ENCODE assay signal across 8 cellular contexts in the genomic region with DNA sequence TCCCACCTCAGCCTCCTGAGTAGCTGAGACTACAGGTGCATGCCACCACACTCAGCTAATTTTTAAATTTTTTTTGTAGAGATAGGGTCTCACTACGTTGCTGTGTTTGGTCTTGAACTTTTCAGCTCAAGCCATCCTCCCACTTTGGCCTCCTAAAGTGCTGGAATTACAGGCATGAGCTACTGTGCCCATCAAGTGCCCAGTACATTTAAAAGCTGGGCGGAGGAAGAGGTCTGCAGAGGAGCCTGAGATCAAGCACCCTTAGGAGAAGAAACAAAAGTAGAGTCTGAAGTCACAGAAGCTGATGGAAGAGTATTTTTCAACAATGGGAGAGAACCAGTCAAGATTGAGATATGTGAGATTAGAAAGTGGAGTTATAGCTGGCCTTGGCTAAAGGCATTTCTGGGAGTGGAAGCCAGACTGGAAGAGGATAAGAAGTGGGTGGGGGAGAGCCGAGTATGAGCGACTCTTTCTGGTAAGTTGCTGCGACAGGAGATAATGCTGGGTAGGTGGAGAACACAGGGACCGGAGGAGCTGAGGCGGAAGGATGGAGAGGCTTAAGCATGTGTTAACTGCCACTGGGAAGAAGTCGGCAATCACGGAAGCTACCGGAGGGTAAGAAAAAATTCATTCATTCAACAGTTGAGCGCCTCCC. TPM values are rescaled to one million over a fixed set of nuclear protein-coding genes. Genes with fewer than 3 reads are reported as not detected.
DNase-seq lines count a peak whose midpoint lies in the region; ATAC-seq and TF ChIP-seq lines count a peak whose summit lies in the region.

No MANE protein-coding gene starts in this region.

- H3K4me3 ChIP-seq in A673 (ENCODE audit: low read depth, low read length, poor library complexity, severe bottlenecking) (peak overlapping the region; percentile 83), PC-3 (ENCODE audit: low read length) (peak overlapping the region; percentile 97), endocrine pancreas (ENCODE audit: control insufficient read depth, insufficient read depth, low read length) (peak overlapping the region; percentile 81), neural progenitor cell (peak overlapping the region; percentile 86)

- peaks cover 23% of the 10 kb centered on the region for H3K4me1 Mint-ChIP-seq in neural progenitor cell

- CTCF ChIA-PET in A673 (lab: Charles Lee) (interaction anchor here (2.3 kb wide), 1 partner anchor 14 kb away, joined by 7 read pairs; no protein-coding TSS in a partner anchor), PC-3 (lab: Charles Lee) (no interaction called here)

- H3K9me3 ChIP-seq in A673 (ENCODE audit: low read depth, low read length, poor library complexity, severe bottlenecking) (no peaks in the 10 kb centered on the region), PC-3 (ENCODE audit: low read length) (no peaks in the 10 kb centered on the region), endocrine pancreas (ENCODE audit: control insufficient read depth, low read length) (no peaks in the 10 kb centered on the region), neural progenitor cell (ENCODE audit: low read depth) (no peaks in the 10 kb centered on the region)

- H3K4me1 ChIP-seq in A673 (ENCODE audit: insufficient read depth, low read length, poor library complexity, severe bottlenecking): peaks cover 6% of the 10 kb centered on the region
- peaks cover 13% of the 10 kb centered on the region; the same call in 1 of the 2 replicates for H3K4me1 ChIP-seq in PC-3 (ENCODE audit: insufficient read depth, low read length)
- peaks cover 16% of the 10 kb centered on the region for H3K4me1 ChIP-seq in endocrine pancreas (ENCODE audit: control insufficient read depth, insufficient read depth, low read length)
- H3K4me1 ChIP-seq in neural progenitor cell: peaks cover 19% of the 10 kb centered on the region

- no peaks in the 10 kb centered on the region for H3K9me2 ChIP-seq in PC-3 (replicated peaks; ENCODE audit: low read length)

- no peaks in the 10 kb centered on the region for H3K27me3 ChIP-seq in A673 (replicated peaks; ENCODE audit: insufficient read depth, low read depth, low read length, poor library complexity)
- H3K27me3 ChIP-seq in PC-3 (ENCODE audit: low read length): no peaks in the 10 kb centered on the region
- no peaks in the 10 kb centered on the region for H3K27me3 ChIP-seq in endocrine pancreas (ENCODE audit: control insufficient read depth, insufficient read depth, low read length)
- no peaks in the 10 kb centered on the region for H3K27me3 ChIP-seq in neural progenitor cell

- peak overlapping the region; percentile 93 for H3K4me3 Mint-ChIP-seq in neural progenitor cell

- H3K9me3 Mint-ChIP-seq in neural progenitor cell: no peaks in the 10 kb centered on the region

- H3K79me2 ChIP-seq in PC-3 (ENCODE audit: low read length): peaks cover 40% of the 10 kb centered on the region
- H3K79me2 ChIP-seq in neural progenitor cell (ENCODE audit: low read depth): peaks cover 41% of the 10 kb centered on the region

- POLR2A ChIA-PET in A673 (lab: Charles Lee; ENCODE audit: low non-redundant PET): interaction anchor here (0.6 kb wide), 2 partner anchors 93 to 1342 kb away, joined by 3 read pairs; no protein-coding TSS in a partner anchor
- POLR2A ChIA-PET in PC-3 (lab: Charles Lee; ENCODE audit: unreplicated experiment): interaction anchor here (0.6 to 0.7 kb wide), 3 partner anchors 9 to 436 kb away, joined by 3 to 4 read pairs (median 4); no protein-coding TSS in a partner anchor

- H3K9ac ChIP-seq in PC-3 (ENCODE audit: low read length) (peak overlapping the region; percentile 100), endocrine pancreas (ENCODE audit: control insufficient read depth, insufficient read depth, low read length) (peak overlapping the region; percentile 55), neural progenitor cell (peak overlapping the region; percentile 99)

- no peaks in the 10 kb centered on the region for H3F3A ChIP-seq in PC-3 (ENCODE audit: low read length, unreplicated experiment)
- peaks cover 17% of the 10 kb centered on the region for H3F3A ChIP-seq in neural progenitor cell (ENCODE audit: low read depth)

- H3K27ac ChIP-seq in A673 (ENCODE audit: low read depth, low read length, poor library complexity, severe bottlenecking) (peak overlapping the region; percentile 96), PC-3 (ENCODE audit: low read length) (no peak overlapping the region), neural progenitor cell (no peak overlapping the region)

- ATAC-seq in GM18861 (IDR thresholded peaks at IDR 0.05; ENCODE audit: unreplicated experiment): peak; percentile 5
- ATAC-seq in PC-3: no peak
- no peak for ATAC-seq in HG02970 (IDR thresholded peaks at IDR 0.05; ENCODE audit: low FRiP score, unreplicated experiment)
- ATAC-seq in HG02763 (IDR thresholded peaks at IDR 0.05; ENCODE audit: unreplicated experiment): no peak

- H3K36me3 ChIP-seq in A673 (ENCODE audit: insufficient read depth, low read length, poor library complexity, severe bottlenecking) (peaks cover 26% of the 10 kb centered on the region), PC-3 (ENCODE audit: low read depth, low read length) (peaks cover 12% of the 10 kb centered on the region; the same call in 1 of the 2 replicates), endocrine pancreas (ENCODE audit: control insufficient read depth, insufficient read depth, low read length) (no peaks in the 10 kb centered on the region), neural progenitor cell (peaks cover 8% of the 10 kb centered on the region)

- H3K36me3 Mint-ChIP-seq in neural progenitor cell: peaks cover 13% of the 10 kb centered on the region

- BruUV-seq in A673 (replicated peaks; lab: Mats Ljungman, UMichigan): TSS peak; percentile 100
- BruUV-seq in PC-3 (replicated peaks; lab: Mats Ljungman, UMichigan): TSS peak; percentile 98

- peak overlapping the region; percentile 91 for H2AFZ ChIP-seq in PC-3 (ENCODE audit: low read length)
- H2AFZ ChIP-seq in neural progenitor cell (replicated peaks): peak overlapping the region; percentile 80

- H4K20me1 ChIP-seq in PC-3 (ENCODE audit: low read length): no peaks in the 10 kb centered on the region
- peaks cover 29% of the 10 kb centered on the region for H4K20me1 ChIP-seq in neural progenitor cell (ENCODE audit: low read depth)

- H3K27me3 Mint-ChIP-seq in neural progenitor cell (ENCODE audit: insufficient read depth, low read depth): peaks cover 6% of the 10 kb centered on the region

- DNase-seq in A673 (ENCODE audit: low spot score) (no peak), PC-3 (no peak), neural progenitor cell (ENCODE audit: low spot score) (peak; percentile 72), mucosa of gallbladder (ENCODE audit: low spot score) (no peak)

- TF ChIP-seq CTCF in A673 (conservative IDR thresholded peaks at IDR 0.05; ENCODE audit: low read depth, low read length) (no peak), PC-3 (conservative IDR thresholded peaks at IDR 0.05; ENCODE audit: low read depth, low read length) (no peak), neural progenitor cell (IDR thresholded peaks at IDR 0.05) (no peak)

- H3K4me2 ChIP-seq in PC-3 (ENCODE audit: low read length) (peak overlapping the region; percentile 88), neural progenitor cell (peak overlapping the region; percentile 79)

- intact Hi-C loops in A673 (cut with micrococcal nuclease; ENCODE audit: unreplicated experiment): no loop called here
- intact Hi-C loops in PC-3 (cut with micrococcal nuclease): loop anchor here (10.0 kb wide), 1 partner anchor 48 kb away; no protein-coding TSS in a partner anchor

- H3K27ac Mint-ChIP-seq in neural progenitor cell: peak overlapping the region; percentile 24

RNA-seq across cellular contexts. Expression of a gene that starts 0.8 kb away (rescaled TPM):
- total RNA-seq in A673 (2021) (85.9 and 86.4 TPM in 2 replicates), PC-3 (2014; rRNA removed) (6.5 and 9.0 TPM in 2 replicates), neural progenitor cell (ENCODE audit: low replicate concordance) (55.7 and 87.7 TPM in 2 replicates), mucosa of gallbladder (45.5 TPM)
